In genomic region chr7:50711271-50712175, GRCh38 we compare ENCODE assay signal across 16 cellular contexts.
A peak's percentile ranks its signal among the peaks of the same experiment; 100 is the strongest.
DNase-seq lines count a peak whose midpoint lies in the region; ATAC-seq and TF ChIP-seq lines count a peak whose summit lies in the region.
"Had no signal": no experiment of that assay in that cellular context is flagged by ENCODE, and none has a peak within 500 bp of the region (broad histone marks: within the 10 kb centered on the region; RNA-seq: fewer than 3 reads in every experiment).

No MANE protein-coding gene starts in this region.

- DNase-seq in natural killer cell (no peak), endothelial cell (ENCODE audit: low spot score) (no peak), lower lobe of right lung (no peak)
- DNase-seq in natural killer cell treated with Interleukin-12 subunit alpha and Interleukin-12 subunit beta and Interleukin-15 and Interleukin-18, amount 100 ng/mL, for 72 hours (ENCODE audit: low spot score), result no peak
- DNase-seq in activated CD4-positive, alpha-beta T cell treated with anti-CD3 and anti-CD28 coated beads, Interleukin-2, amount 50 U/mL, for 48 hours, result no peak
- DNase-seq: activated T-cell treated with anti-CD3 and anti-CD28 coated beads for 4 hours, KG1, NCI-H146, NCI-H82, occipital lobe, SHP77 treated with DMSO at 0.1 percent for 48 hours, transverse colon had no signal

- H3K4me3 ChIP-seq in lower lobe of right lung, result no peak overlapping the region
- H3K4me3 ChIP-seq: adrenal gland, transverse colon had no signal

- H3K27me3 ChIP-seq in lower lobe of right lung (ENCODE audit: low read depth), result no peaks in the 10 kb centered on the region
- H3K27me3 ChIP-seq: adrenal gland, transverse colon had no signal

- H3K27ac ChIP-seq in lower lobe of right lung, result no peak overlapping the region

- intact Hi-C loops in natural killer cell (cut with micrococcal nuclease), result no loop called here
- intact Hi-C loops in lower lobe of right lung (cut with DNase I), result no loop called here

- TF ChIP-seq CTCF in natural killer cell (IDR thresholded peaks at IDR 0.05) (no peak), endothelial cell (IDR thresholded peaks at IDR 0.05; ENCODE audit: unreplicated experiment) (no peak), lower lobe of right lung (IDR thresholded peaks at IDR 0.05) (no peak)

- peaks cover 3 to 6% of the 10 kb centered on the region in 2 donors for H3K9me3 Mint-ChIP-seq in natural killer cell
- peaks cover 4% of the 10 kb centered on the region for H3K9me3 Mint-ChIP-seq in natural killer cell treated with Interleukin-12 subunit alpha and Interleukin-12 subunit beta and Interleukin-15 and Interleukin-18, amount 100 ng/mL, for 72 hours
- no peaks in the 10 kb centered on the region for H3K9me3 Mint-ChIP-seq in endothelial cell (ENCODE audit: unreplicated experiment)

- H3K4me1 Mint-ChIP-seq in natural killer cell (peaks cover 27 to 35% of the 10 kb centered on the region in 2 donors), endothelial cell (ENCODE audit: unreplicated experiment) (peaks cover 60% of the 10 kb centered on the region)
- peaks cover 11 to 30% of the 10 kb centered on the region in 2 donors for H3K4me1 Mint-ChIP-seq in natural killer cell treated with Interleukin-12 subunit alpha and Interleukin-12 subunit beta and Interleukin-15 and Interleukin-18, amount 100 ng/mL, for 72 hours (ENCODE audit: low read depth in 2 of 2)

- H3K4me3 Mint-ChIP-seq in natural killer cell (no peak overlapping the region), endothelial cell (ENCODE audit: unreplicated experiment) (no peak overlapping the region)
- H3K4me3 Mint-ChIP-seq in natural killer cell treated with Interleukin-12 subunit alpha and Interleukin-12 subunit beta and Interleukin-15 and Interleukin-18, amount 100 ng/mL, for 72 hours, result no peak overlapping the region

- peaks cover 0 to 10% of the 10 kb centered on the region in 2 donors for H3K27me3 Mint-ChIP-seq in natural killer cell (ENCODE audit: low read depth in 2 of 2)
- no peaks in the 10 kb centered on the region for H3K27me3 Mint-ChIP-seq in natural killer cell treated with Interleukin-12 subunit alpha and Interleukin-12 subunit beta and Interleukin-15 and Interleukin-18, amount 100 ng/mL, for 72 hours
- H3K27me3 Mint-ChIP-seq in endothelial cell (ENCODE audit: unreplicated experiment), result peaks cover 14% of the 10 kb centered on the region

- peaks cover 33% of the 10 kb centered on the region for H3K4me1 ChIP-seq in lower lobe of right lung

- H3K36me3 Mint-ChIP-seq in natural killer cell (no peaks in the 10 kb centered on the region), endothelial cell (ENCODE audit: low read depth, unreplicated experiment) (peaks cover 17% of the 10 kb centered on the region)
- no peaks in the 10 kb centered on the region for H3K36me3 Mint-ChIP-seq in natural killer cell treated with Interleukin-12 subunit alpha and Interleukin-12 subunit beta and Interleukin-15 and Interleukin-18, amount 100 ng/mL, for 72 hours

- no peaks in the 10 kb centered on the region for H3K9me3 ChIP-seq in lower lobe of right lung
- H3K9me3 ChIP-seq: adrenal gland, transverse colon had no signal

- H3K36me3 ChIP-seq in lower lobe of right lung, result no peaks in the 10 kb centered on the region
- H3K36me3 ChIP-seq: adrenal gland, transverse colon had no signal

- H3K27ac Mint-ChIP-seq in natural killer cell (peak overlapping the region; percentile 18 to 27), endothelial cell (ENCODE audit: unreplicated experiment) (peak overlapping the region; percentile 20)
- no peak overlapping the region for H3K27ac Mint-ChIP-seq in natural killer cell treated with Interleukin-12 subunit alpha and Interleukin-12 subunit beta and Interleukin-15 and Interleukin-18, amount 100 ng/mL, for 72 hours

- ATAC-seq in natural killer cell (peak in 2 of 3 donors; percentile 41 to 64), lower lobe of right lung (peak; percentile 17 to 21), HG03045 (IDR thresholded peaks at IDR 0.05; ENCODE audit: unreplicated experiment) (no peak), GM21737 (IDR thresholded peaks at IDR 0.05; ENCODE audit: unreplicated experiment) (no peak), GM19328 (IDR thresholded peaks at IDR 0.05; ENCODE audit: unreplicated experiment) (no peak)
- ATAC-seq in natural killer cell treated with Interleukin-12 subunit alpha and Interleukin-12 subunit beta and Interleukin-15 and Interleukin-18, amount 100 ng/mL, for 72 hours, result no peak

Comparison
In these comparisons a context has a peak if more than half of its experiments do, and no peak if none do; other contexts are left out.
1. ATAC-seq: peak in natural killer cell (2 of 3) and lower lobe of right lung (2 of 2); none in natural killer cell treated with Interleukin-12 subunit alpha and Interleukin-12 subunit beta and Interleukin-15 and Interleukin-18, amount 100 ng/mL, for 72 hours (0 of 2), HG03045 (single experiment), GM21737 (single experiment) and GM19328 (single experiment).
2. H3K27ac Mint-ChIP-seq: peak in natural killer cell (2 of 2) and endothelial cell (single experiment); none in natural killer cell treated with Interleukin-12 subunit alpha and Interleukin-12 subunit beta and Interleukin-15 and Interleukin-18, amount 100 ng/mL, for 72 hours (0 of 2).